14 cellular contexts compared by ENCODE assay signal in the genomic region with DNA sequence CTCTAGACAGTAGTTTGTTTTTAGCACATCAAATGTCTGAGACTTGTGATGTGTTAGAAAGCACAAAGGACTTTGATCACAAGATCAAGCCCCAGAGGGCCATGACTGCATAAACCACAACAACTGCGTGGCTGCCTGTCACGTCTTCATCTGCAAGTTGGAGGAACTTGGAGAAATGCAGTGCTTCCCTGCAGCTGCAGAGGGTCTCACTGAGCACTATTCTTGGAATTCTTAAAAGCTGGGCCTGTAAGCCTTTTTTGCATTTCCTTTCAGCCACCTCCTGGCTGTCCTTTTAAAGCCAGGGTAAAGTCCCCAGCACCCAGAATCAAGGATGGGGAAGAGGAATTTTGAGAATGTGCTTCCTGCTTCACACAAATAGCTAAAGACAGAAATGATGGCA.
DNase-seq lines count a peak whose midpoint lies in the region; ATAC-seq lines count a peak whose summit lies in the region.
"Had no signal": no experiment of that assay in that cellular context is flagged by ENCODE, and none has a peak within 500 bp of the region (broad histone marks: within the 10 kb centered on the region; RNA-seq: fewer than 3 reads in every experiment).

No MANE protein-coding gene starts in this region.

- H4K8ac ChIP-seq in mesendoderm (ENCODE audit: low read depth, low read length), result no peak overlapping the region

- no peak overlapping the region for H2BK120ac ChIP-seq in mesendoderm (ENCODE audit: low read depth, low read length)

- no peak overlapping the region for H3K4ac ChIP-seq in mesendoderm (ENCODE audit: low read depth, low read length)

- no peak overlapping the region for H3K27ac Mint-ChIP-seq in activated T-helper 2 cell treated with anti-CD3 and anti-CD28 coated beads, Interferon-gamma antibody, Interleukin-2, Interleukin-4, amounts not matched to agents 10 μg/mL and 5 μg/mL and 100 μg/mL, durations not matched to agents 14 hours and 24 hours and 36 hours
- H3K27ac Mint-ChIP-seq: natural killer cell treated with Interleukin-12 subunit alpha and Interleukin-12 subunit beta and Interleukin-15 and Interleukin-18, amount 100 ng/mL, for 72 hours; T-helper 17 cell had no signal

- H3K4me1 ChIP-seq in mesendoderm (ENCODE audit: control insufficient read depth, low read depth, low read length), result peaks cover 4% of the 10 kb centered on the region

- no peak overlapping the region for H3K23ac ChIP-seq in mesendoderm (ENCODE audit: low read length)

- no peak overlapping the region for H3K4me2 ChIP-seq in mesendoderm (ENCODE audit: low read length)

- no peaks in the 10 kb centered on the region for H3K36me3 ChIP-seq in mesendoderm (ENCODE audit: control insufficient read depth, insufficient read depth, low read length)
- H3K36me3 ChIP-seq: thoracic aorta had no signal

- no peak overlapping the region for H3K4me3 ChIP-seq in mesendoderm (ENCODE audit: low read length)
- H3K4me3 ChIP-seq: dorsolateral prefrontal cortex, thoracic aorta had no signal

- H3K79me2 ChIP-seq in mesendoderm (ENCODE audit: control insufficient read depth, insufficient read depth, low read length), result no peaks in the 10 kb centered on the region

- peak; percentile 69 for ATAC-seq in GM18868 (IDR thresholded peaks at IDR 0.05; ENCODE audit: unreplicated experiment)
- ATAC-seq: natural killer cell treated with Interleukin-12 subunit alpha and Interleukin-12 subunit beta and Interleukin-15 and Interleukin-18, amount 100 ng/mL, for 72 hours; T-helper 17 cell had no signal

- no CpG with 5 or more reads among the region's 2 CpGs for WGBS in mesendoderm (ENCODE audit: extremely low coverage, insufficient coverage, low lambda C conversion rate)

- DNase-seq in LHCN-M2 (ENCODE audit: low read depth) (peak; percentile 5), mesendoderm (peak; percentile 95), NCI-H1417 (lab: John Stamatoyannopoulos, UW) (no peak), GOT3 (lab: John Stamatoyannopoulos, UW) (no peak)
- peak; percentile 22 for DNase-seq in activated T-helper 2 cell treated with anti-CD3 and anti-CD28 coated beads, Interferon-gamma antibody, Interleukin-2, Interleukin-4, amounts not matched to agents 10 μg/mL and 5 μg/mL and 100 μg/mL, durations not matched to agents 14 hours and 24 hours and 36 hours (ENCODE audit: low spot score)
- DNase-seq in activated CD4-positive, CD25-positive, alpha-beta regulatory T cell (lab: John Stamatoyannopoulos, UW), result no peak
- DNase-seq: dorsolateral prefrontal cortex, NCI-H1092 treated with DMSO at 0.1 percent for 48 hours, RPMI8226, T-helper 17 cell had no signal

- no peak overlapping the region for H2BK15ac ChIP-seq in mesendoderm (replicated peaks; ENCODE audit: low read depth)

- no peak overlapping the region for H2AK5ac ChIP-seq in mesendoderm (ENCODE audit: low read length)

- H3K9ac ChIP-seq in mesendoderm (ENCODE audit: low read length), result no peak overlapping the region

- no peak overlapping the region for H3K56ac ChIP-seq in mesendoderm (ENCODE audit: low read length)

- H3K4me1 Mint-ChIP-seq in activated T-helper 2 cell treated with anti-CD3 and anti-CD28 coated beads, Interferon-gamma antibody, Interleukin-2, Interleukin-4, amounts not matched to agents 10 μg/mL and 5 μg/mL and 100 μg/mL, durations not matched to agents 14 hours and 24 hours and 36 hours (ENCODE audit: low read depth), result peaks cover 11% of the 10 kb centered on the region

- H3K9me3 Mint-ChIP-seq in activated T-helper 2 cell treated with anti-CD3 and anti-CD28 coated beads, Interferon-gamma antibody, Interleukin-2, Interleukin-4, amounts not matched to agents 10 μg/mL and 5 μg/mL and 100 μg/mL, durations not matched to agents 14 hours and 24 hours and 36 hours, result peaks cover 7% of the 10 kb centered on the region

- H2BK5ac ChIP-seq in mesendoderm (ENCODE audit: low read length), result peak overlapping the region; percentile 23

- H3K36me3 Mint-ChIP-seq in activated T-helper 2 cell treated with anti-CD3 and anti-CD28 coated beads, Interferon-gamma antibody, Interleukin-2, Interleukin-4, amounts not matched to agents 10 μg/mL and 5 μg/mL and 100 μg/mL, durations not matched to agents 14 hours and 24 hours and 36 hours (ENCODE audit: low read depth), result peaks cover 6% of the 10 kb centered on the region

- H3K27me3 ChIP-seq in mesendoderm (ENCODE audit: insufficient read depth, low read length, poor library complexity), result no peaks in the 10 kb centered on the region
- H3K27me3 ChIP-seq: dorsolateral prefrontal cortex had no signal

- H3K27ac ChIP-seq in mesendoderm (ENCODE audit: low read depth, low read length), result no peak overlapping the region
- H3K27ac ChIP-seq: HL-60, thoracic aorta had no signal

- H4K5ac ChIP-seq in mesendoderm (ENCODE audit: low read length), result no peak overlapping the region

- peak overlapping the region; percentile 65 for H3K18ac ChIP-seq in mesendoderm (ENCODE audit: low read length)

- no peaks in the 10 kb centered on the region for H3K27me3 Mint-ChIP-seq in activated T-helper 2 cell treated with anti-CD3 and anti-CD28 coated beads, Interferon-gamma antibody, Interleukin-2, Interleukin-4, amounts not matched to agents 10 μg/mL and 5 μg/mL and 100 μg/mL, durations not matched to agents 14 hours and 24 hours and 36 hours (ENCODE audit: low read depth)
- H3K27me3 Mint-ChIP-seq: natural killer cell treated with Interleukin-12 subunit alpha and Interleukin-12 subunit beta and Interleukin-15 and Interleukin-18, amount 100 ng/mL, for 72 hours; T-helper 17 cell had no signal

- intact Hi-C loops in activated T-helper 2 cell treated with anti-CD3 and anti-CD28 coated beads, Interferon-gamma antibody, Interleukin-2, Interleukin-4, amounts not matched to agents 10 μg/mL and 5 μg/mL and 100 μg/mL, durations not matched to agents 14 hours and 24 hours and 36 hours (cut with micrococcal nuclease), result loop anchor here (5.0 kb wide), 2 partner anchors 48 to 92 kb away; no protein-coding TSS in a partner anchor

- H3K79me1 ChIP-seq in mesendoderm (ENCODE audit: low read length), result no peaks in the 10 kb centered on the region

- no peak overlapping the region for H3K4me3 Mint-ChIP-seq in activated T-helper 2 cell treated with anti-CD3 and anti-CD28 coated beads, Interferon-gamma antibody, Interleukin-2, Interleukin-4, amounts not matched to agents 10 μg/mL and 5 μg/mL and 100 μg/mL, durations not matched to agents 14 hours and 24 hours and 36 hours (ENCODE audit: low read depth)
- H3K4me3 Mint-ChIP-seq: natural killer cell treated with Interleukin-12 subunit alpha and Interleukin-12 subunit beta and Interleukin-15 and Interleukin-18, amount 100 ng/mL, for 72 hours; T-helper 17 cell had no signal

Comparison
In these comparisons a context has a peak if more than half of its experiments do, and no peak if none do; other contexts are left out.
1. DNase-seq: peak in LHCN-M2 (single experiment), activated T-helper 2 cell treated with anti-CD3 and anti-CD28 coated beads, Interferon-gamma antibody, Interleukin-2, Interleukin-4, amounts not matched to agents 10 μg/mL and 5 μg/mL and 100 μg/mL, durations not matched to agents 14 hours and 24 hours and 36 hours (single experiment) and mesendoderm (single experiment); none in NCI-H1417 (0 of 3), GOT3 (single experiment) and activated CD4-positive, CD25-positive, alpha-beta regulatory T cell (0 of 4).